Comparison of ENCODE assay signal across 1 cellular context in the genomic region with DNA sequence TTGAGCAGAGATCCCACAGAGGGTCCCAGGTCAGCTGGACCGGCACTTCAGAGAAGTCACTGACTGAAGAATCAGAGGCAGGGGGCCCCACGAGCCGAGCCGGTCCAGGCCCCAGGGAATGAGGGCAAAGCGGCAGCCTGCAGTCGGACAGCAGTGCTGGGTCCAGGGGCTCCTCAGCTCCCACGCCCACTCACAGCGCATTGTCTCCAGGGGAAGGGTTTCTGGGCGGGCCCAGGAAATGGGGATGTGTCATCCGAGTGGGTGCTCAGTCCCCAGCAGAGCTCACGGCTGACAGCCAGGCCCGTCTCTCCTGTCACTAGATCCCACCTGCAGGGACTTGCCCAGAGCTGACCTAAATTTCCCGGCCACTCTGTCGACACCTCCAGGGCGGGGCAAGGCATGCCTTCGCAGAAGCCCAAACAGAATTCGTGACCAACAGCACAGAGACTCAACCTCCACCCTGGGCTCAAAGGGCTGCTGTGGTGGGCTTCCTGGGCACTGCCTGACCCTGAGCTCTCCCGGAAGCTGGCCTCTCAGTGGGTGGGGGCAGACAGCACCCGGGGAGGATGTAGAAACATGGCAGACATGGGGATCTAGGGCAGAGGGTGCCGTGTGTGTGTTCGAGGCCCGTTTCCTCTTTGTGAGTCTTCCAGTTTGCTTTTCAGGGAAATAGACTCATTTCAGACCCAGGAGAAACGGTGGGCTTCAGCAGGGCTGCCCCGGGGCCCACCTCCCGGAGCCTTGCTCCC.
TF ChIP-seq lines count a peak whose summit lies in the region.

No MANE protein-coding gene starts in this region.

TF ChIP-seq in H1, 55 proteins besides CTCF, POLR2A, EP300 and RAD21 (continued from another document):
- no peak for TF ChIP-seq POLR2AphosphoS5 (IDR thresholded peaks at IDR 0.05; ENCODE audit: low read depth, low read length)
- TF ChIP-seq SP1 (IDR thresholded peaks at IDR 0.05; ENCODE audit: low read depth, low read length) = no peak
- TF ChIP-seq USF2 (IDR thresholded peaks at IDR 0.05; ENCODE audit: low read length) = no peak
- no peak for TF ChIP-seq CHD2 (IDR thresholded peaks at IDR 0.05; ENCODE audit: low read length)
- TF ChIP-seq JUN (IDR thresholded peaks at IDR 0.05; ENCODE audit: low read depth, low read length) = no peak
